ENCODE assay signal across 8 cellular contexts in the genomic region with DNA sequence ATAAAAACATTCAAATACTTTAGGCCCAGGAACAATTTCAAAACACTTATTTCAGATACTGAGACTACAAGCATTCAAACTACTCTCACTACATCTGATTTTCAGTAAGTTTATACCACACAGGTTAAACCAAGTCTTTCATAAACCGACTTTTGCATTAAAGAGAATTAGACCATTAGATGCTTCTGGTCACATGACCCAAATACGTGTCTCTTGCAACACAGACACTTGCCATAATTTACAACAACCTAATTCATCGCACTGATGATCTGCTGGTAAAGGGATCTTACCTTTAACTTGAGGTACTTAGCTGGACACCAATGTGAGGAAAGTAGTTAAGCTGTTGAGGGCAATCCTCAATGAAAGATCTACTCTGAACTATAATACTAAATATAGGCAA. TPM values are rescaled to one million over a fixed set of nuclear protein-coding genes. Genes with fewer than 3 reads are reported as not detected.
DNase-seq lines count a peak whose midpoint lies in the region; ATAC-seq and TF ChIP-seq lines count a peak whose summit lies in the region.

No MANE protein-coding gene starts in this region.

- no peaks in the 10 kb centered on the region for H3K9me3 Mint-ChIP-seq in activated CD8-positive, alpha-beta memory T cell treated with anti-CD3 and anti-CD28 coated beads, Interleukin-2, amount 10 ng/mL, durations not matched to agents 7 days and 5 days (ENCODE audit: low read depth)
- H3K9me3 Mint-ChIP-seq in activated T-helper 17 cell treated with anti-CD3 and anti-CD28 coated beads, Interleukin-2, amount 50 U/mL, for 72 hours = no peaks in the 10 kb centered on the region

- ATAC-seq in activated CD8-positive, alpha-beta memory T cell treated with anti-CD3 and anti-CD28 coated beads, Interleukin-2, amount 10 ng/mL, durations not matched to agents 7 days and 5 days = no peak
- no peak for ATAC-seq in activated T-helper 17 cell treated with anti-CD3 and anti-CD28 coated beads, Interleukin-2, amount 50 U/mL, for 72 hours (replicated peaks)
- ATAC-seq in GM18870 (IDR thresholded peaks at IDR 0.05; ENCODE audit: unreplicated experiment) = no peak

- H3K4me3 ChIP-seq in iPS-20b (ENCODE audit: low read length) = peak overlapping the region; percentile 90
- H3K4me3 ChIP-seq in suprapubic skin = peak overlapping the region; percentile 76
- peak overlapping the region in 2 of 4 donors; percentile 2 to 98 for H3K4me3 ChIP-seq in adrenal gland

- H3K27ac ChIP-seq in iPS-20b (ENCODE audit: low read length) = no peak overlapping the region
- no peak overlapping the region for H3K27ac ChIP-seq in suprapubic skin
- peak overlapping the region in 2 of 5 donors; percentile 54 to 100 for H3K27ac ChIP-seq in adrenal gland

- DNase-seq in activated CD8-positive, alpha-beta memory T cell treated with anti-CD3 and anti-CD28 coated beads, Interleukin-2, amount 10 ng/mL, durations not matched to agents 7 days and 5 days = no peak
- DNase-seq in activated CD8-positive, alpha-beta memory T cell treated with anti-CD3 and anti-CD28 coated beads, Interleukin-2, amount 50 U/mL, for 4 hours = no peak
- DNase-seq in suprapubic skin (ENCODE audit: low spot score in 2 of 2) (no peak), adrenal gland (no peak), NCI-H1417 treated with DMSO at 0.1 percent for 48 hours (lab: John Stamatoyannopoulos, UW) (no peak)

- peak overlapping the region; percentile 87 for H3K27ac Mint-ChIP-seq in activated CD8-positive, alpha-beta memory T cell treated with anti-CD3 and anti-CD28 coated beads, Interleukin-2, amount 10 ng/mL, durations not matched to agents 7 days and 5 days
- peak overlapping the region; percentile 100 for H3K27ac Mint-ChIP-seq in activated T-helper 17 cell treated with anti-CD3 and anti-CD28 coated beads, Interleukin-2, amount 50 U/mL, for 72 hours

- WGBS in suprapubic skin = 2% methylated on average over 3 of the region's 3 CpGs
- WGBS in adrenal gland, 4 donors = 0 to 2% (median 0%) methylated on average over 3 of the region's 3 CpGs

- TF ChIP-seq EP300 in suprapubic skin (IDR thresholded peaks at IDR 0.05) = no peak

- peaks cover 21% of the 10 kb centered on the region; the same call in 1 of the 2 replicates for H3K4me1 ChIP-seq in iPS-20b (ENCODE audit: insufficient read depth, low read length)
- peaks cover 77% of the 10 kb centered on the region for H3K4me1 ChIP-seq in suprapubic skin
- peaks cover 33 to 78% of the 10 kb centered on the region in 2 donors for H3K4me1 ChIP-seq in adrenal gland (replicated peaks in 1 of 2)

- CTCF ChIA-PET in activated CD8-positive, alpha-beta memory T cell treated with anti-CD3 and anti-CD28 coated beads, Interleukin-2, amount 10 ng/mL, durations not matched to agents 7 days and 5 days (lab: Charles Lee) = interaction anchor here (1.3 to 4.1 kb wide), 3 partner anchors 7 to 182 kb away, joined by 4 to 35 read pairs (median 5); no protein-coding TSS in a partner anchor

- H3K36me3 Mint-ChIP-seq in activated CD8-positive, alpha-beta memory T cell treated with anti-CD3 and anti-CD28 coated beads, Interleukin-2, amount 10 ng/mL, durations not matched to agents 7 days and 5 days = peaks cover 70% of the 10 kb centered on the region
- H3K36me3 Mint-ChIP-seq in activated T-helper 17 cell treated with anti-CD3 and anti-CD28 coated beads, Interleukin-2, amount 50 U/mL, for 72 hours (ENCODE audit: low read depth) = peaks cover 92% of the 10 kb centered on the region

- H3K4me3 Mint-ChIP-seq in activated CD8-positive, alpha-beta memory T cell treated with anti-CD3 and anti-CD28 coated beads, Interleukin-2, amount 10 ng/mL, durations not matched to agents 7 days and 5 days = peak overlapping the region; percentile 96
- peak overlapping the region; percentile 98 for H3K4me3 Mint-ChIP-seq in activated T-helper 17 cell treated with anti-CD3 and anti-CD28 coated beads, Interleukin-2, amount 50 U/mL, for 72 hours

- H3K9ac ChIP-seq in iPS-20b (ENCODE audit: low read depth, low read length) = peak overlapping the region; percentile 65

- TF ChIP-seq POLR2A in suprapubic skin (IDR thresholded peaks at IDR 0.05) (no peak), adrenal gland (IDR thresholded peaks at IDR 0.05) (no peak)

- no peaks in the 10 kb centered on the region for H3K9me3 ChIP-seq in iPS-20b (ENCODE audit: insufficient read depth, low read depth, low read length)
- no peaks in the 10 kb centered on the region for H3K9me3 ChIP-seq in suprapubic skin
- no peaks in the 10 kb centered on the region for H3K9me3 ChIP-seq in adrenal gland (replicated peaks in 1 of 3)

- H3K4me1 Mint-ChIP-seq in activated CD8-positive, alpha-beta memory T cell treated with anti-CD3 and anti-CD28 coated beads, Interleukin-2, amount 10 ng/mL, durations not matched to agents 7 days and 5 days = peaks cover 65% of the 10 kb centered on the region
- H3K4me1 Mint-ChIP-seq in activated T-helper 17 cell treated with anti-CD3 and anti-CD28 coated beads, Interleukin-2, amount 50 U/mL, for 72 hours = peaks cover 54% of the 10 kb centered on the region

- H3K27me3 ChIP-seq in iPS-20b (ENCODE audit: insufficient read depth, low read length) (no peaks in the 10 kb centered on the region), suprapubic skin (no peaks in the 10 kb centered on the region), adrenal gland (no peaks in the 10 kb centered on the region)

- H3K27me3 Mint-ChIP-seq in activated CD8-positive, alpha-beta memory T cell treated with anti-CD3 and anti-CD28 coated beads, Interleukin-2, amount 10 ng/mL, durations not matched to agents 7 days and 5 days = peaks cover 3% of the 10 kb centered on the region
- no peaks in the 10 kb centered on the region for H3K27me3 Mint-ChIP-seq in activated T-helper 17 cell treated with anti-CD3 and anti-CD28 coated beads, Interleukin-2, amount 50 U/mL, for 72 hours

- H3K36me3 ChIP-seq in iPS-20b (ENCODE audit: insufficient read depth, low read depth, low read length) (peaks cover 74% of the 10 kb centered on the region), suprapubic skin (peaks cover 65% of the 10 kb centered on the region), adrenal gland (replicated peaks in 1 of 2) (peaks cover 0 to 72% of the 10 kb centered on the region in 2 donors)

- TF ChIP-seq CTCF in suprapubic skin (IDR thresholded peaks at IDR 0.05) = no peak
- TF ChIP-seq CTCF in adrenal gland (IDR thresholded peaks at IDR 0.05) = no peak

- intact Hi-C loops in adrenal gland (cut with DNase I) = no loop called here

RNA-seq across cellular contexts. Expression of a gene that starts 3.2 kb away (rescaled TPM):
- 1,000 to 10,000 TPM in 1 of 2 experiments, 100 to 1,000 TPM in 1; 811 to 1,007 TPM for total RNA-seq in activated CD8-positive, alpha-beta memory T cell treated with anti-CD3 and anti-CD28 coated beads, Interleukin-2, amount 10 ng/mL, durations not matched to agents 7 days and 5 days
- total RNA-seq in activated T-helper 17 cell treated with anti-CD3 and anti-CD28 coated beads, Interleukin-2, amount 50 U/mL, for 72 hours = 100 to 1,000 TPM; 761 to 957 TPM
- 100 to 1,000 TPM; 260 to 868 (median 295) TPM for total RNA-seq in suprapubic skin
- 100 to 1,000 TPM; 131 to 516 (median 337) TPM for total RNA-seq in adrenal gland
- polyA plus RNA-seq in adrenal gland = 100 to 1,000 TPM; 284 to 516 (median 357) TPM
